21 cellular contexts compared by ENCODE assay signal in genomic region chr13:106331116-106331515, GRCh38.
"Had no signal": no experiment of that assay in that cellular context is flagged by ENCODE, and none has a peak within 500 bp of the region (broad histone marks: within the 10 kb centered on the region; RNA-seq: fewer than 3 reads in every experiment).

No MANE protein-coding gene starts in this region.

- H3K9me3 ChIP-seq: esophagus squamous epithelium, neutrophil, pancreas, testis, tibial artery had no signal

- H3K4me1 ChIP-seq: esophagus squamous epithelium, pancreas, testis, tibial artery had no signal

- H3K27ac ChIP-seq: esophagus squamous epithelium, neutrophil, pancreas, testis, tibial artery had no signal

- DNase-seq: cortex of kidney; effector memory CD8-positive, alpha-beta T cell; erythroblast; esophagus squamous epithelium; foreskin melanocyte; immature natural killer cell; naive B cell; pancreas; stimulated activated CD4-positive, alpha-beta T cell treated with anti-CD3 and anti-CD28 coated beads, Interleukin-12 subunit alpha, Interleukin-12 subunit beta, amount 100 ng/mL, for 4 hours; stimulated activated CD4-positive, alpha-beta T cell treated with anti-CD3 and anti-CD28 coated beads, Interleukin-1b, Interleukin-23, amount 100 ng/mL, for 48 hours; stimulated activated CD4-positive, alpha-beta T cell treated with anti-CD3 and anti-CD28 coated beads, Interleukin-4, amount 100 ng/mL, for 1 hour; stimulated activated CD8-positive, alpha-beta memory T cell treated with anti-CD3 and anti-CD28 coated beads, Interleukin-4, amount 100 ng/mL, for 48 hours; stimulated activated naive CD8-positive, alpha-beta T cell treated with anti-CD3 and anti-CD28 coated beads, Interleukin-15, Interleukin-2, amounts not matched to agents 100 U/mL and 50 U/mL, for 24 hours; testis; tibial artery had no signal

- ATAC-seq: effector memory CD8-positive, alpha-beta T cell; left lobe of liver; natural killer cell treated with Interleukin-12 subunit alpha and Interleukin-12 subunit beta and Interleukin-15 and Interleukin-18, amount 100 ng/mL, for 72 hours; pancreas; sciatic nerve; stimulated activated naive CD8-positive, alpha-beta T cell treated with anti-CD3 and anti-CD28 coated beads, Interleukin-15, Interleukin-2, amounts not matched to agents 100 U/mL and 50 U/mL, for 24 hours had no signal

- H3K4me3 ChIP-seq: esophagus squamous epithelium, lung, pancreas, smooth muscle cell, testis, tibial artery had no signal

- H3K27me3 ChIP-seq: esophagus squamous epithelium, neutrophil, pancreas, testis, tibial artery had no signal
